ENCODE assay signal across 8 cellular contexts in genomic region chr10:35208536-35208935, GRCh38.
DNase-seq lines count a peak whose midpoint lies in the region; ATAC-seq and TF ChIP-seq lines count a peak whose summit lies in the region.

No MANE protein-coding gene starts in this region.

- H3K27me3 Mint-ChIP-seq in memory B cell (no peaks in the 10 kb centered on the region), MCF 10A (ENCODE audit: insufficient read depth, unreplicated experiment) (no peaks in the 10 kb centered on the region)
- H3K27me3 Mint-ChIP-seq in naive thymus-derived CD8-positive, alpha-beta T cell: no peaks in the 10 kb centered on the region

- POLR2A ChIA-PET in naive thymus-derived CD8-positive, alpha-beta T cell (lab: Charles Lee): no interaction called here
- POLR2A ChIA-PET in MCF 10A (lab: Yijun Ruan, JAX): interaction anchor here (2.3 kb wide), 1 partner anchor 12 kb away, joined by 5 read pairs; no protein-coding TSS in a partner anchor

- H3K4me3 ChIP-seq in MM.1S (ENCODE audit: low read length): no peak overlapping the region

- no peak overlapping the region for H3K9ac ChIP-seq in MM.1S (ENCODE audit: low read length)

- H3K4me2 ChIP-seq in MM.1S (ENCODE audit: low read depth, low read length): peak overlapping the region; percentile 39; the same call in 1 of the 2 replicates

- DNase-seq in MM.1S: peak; percentile 73
- DNase-seq in memory B cell (ENCODE audit: low spot score in 2 of 2): no peak
- DNase-seq in naive thymus-derived CD8-positive, alpha-beta T cell: no peak
- DNase-seq in mucosa of gallbladder (ENCODE audit: low spot score): no peak
- DNase-seq in NCI-H1694 (lab: John Stamatoyannopoulos, UW): no peak
- DNase-seq in MCF 10A (ENCODE audit: unreplicated experiment): no peak

- H3K9me2 ChIP-seq in MM.1S (replicated peaks; ENCODE audit: insufficient read depth, low read length): no peaks in the 10 kb centered on the region

- intact Hi-C loops in MCF 10A (cut with micrococcal nuclease): no loop called here

- no peaks in the 10 kb centered on the region for H3K36me3 ChIP-seq in MM.1S (replicated peaks; ENCODE audit: insufficient read depth, low read length)

- H3K27ac Mint-ChIP-seq in memory B cell (peak overlapping the region; percentile 24), MCF 10A (ENCODE audit: low read depth, unreplicated experiment) (no peak overlapping the region)
- H3K27ac Mint-ChIP-seq in naive thymus-derived CD8-positive, alpha-beta T cell: peak overlapping the region in 4 of 10 donors; percentile 18 to 56 (median 32)

- no peaks in the 10 kb centered on the region for H4K20me1 ChIP-seq in MM.1S (ENCODE audit: insufficient read depth, low read length)

- no peaks in the 10 kb centered on the region for H3K79me2 ChIP-seq in MM.1S (ENCODE audit: low read length)

- ATAC-seq in GM18867 (IDR thresholded peaks at IDR 0.05; ENCODE audit: unreplicated experiment) (peak; percentile 90), GM21619 (IDR thresholded peaks at IDR 0.05; ENCODE audit: unreplicated experiment) (peak; percentile 83), memory B cell (ENCODE audit: low read depth) (no peak)
- no peak for ATAC-seq in naive thymus-derived CD8-positive, alpha-beta T cell

- H3K4me1 Mint-ChIP-seq in memory B cell: peaks cover 3% of the 10 kb centered on the region
- peaks cover 0 to 18% (median 0%) of the 10 kb centered on the region in 4 donors for H3K4me1 Mint-ChIP-seq in naive thymus-derived CD8-positive, alpha-beta T cell
- no peaks in the 10 kb centered on the region for H3K4me1 Mint-ChIP-seq in MCF 10A (ENCODE audit: insufficient read depth, unreplicated experiment)

- CTCF ChIA-PET in MCF 10A (lab: Yijun Ruan, JAX): interaction anchor here (2.1 kb wide), 1 partner anchor 88 kb away, joined by 6 read pairs; no protein-coding TSS in a partner anchor

- H3K27me3 ChIP-seq in MM.1S (replicated peaks; ENCODE audit: insufficient read depth, low read length): peaks cover 13% of the 10 kb centered on the region

- no TSS peak for BruUV-seq in MCF 10A (replicated peaks; lab: Mats Ljungman, UMichigan)

- no peak overlapping the region for H3K27ac ChIP-seq in MM.1S (ENCODE audit: low read length)

- peaks cover 2% of the 10 kb centered on the region for H3K36me3 Mint-ChIP-seq in memory B cell
- peaks cover 0 to 26% (median 3%) of the 10 kb centered on the region in 3 donors for H3K36me3 Mint-ChIP-seq in naive thymus-derived CD8-positive, alpha-beta T cell
- peaks cover 20% of the 10 kb centered on the region for H3K36me3 Mint-ChIP-seq in MCF 10A (ENCODE audit: insufficient read depth, unreplicated experiment)

- H2AFZ ChIP-seq in MM.1S (ENCODE audit: low read length): no peak overlapping the region

- TF ChIP-seq CTCF in MM.1S (IDR thresholded peaks at IDR 0.05; ENCODE audit: low read length): no peak
- TF ChIP-seq CTCF in MCF 10A (IDR thresholded peaks at IDR 0.05; ENCODE audit: unreplicated experiment): no peak

- H3K9me3 ChIP-seq in MM.1S (replicated peaks; ENCODE audit: insufficient read depth, low read length): no peaks in the 10 kb centered on the region

- 0 out of 2 replicates have a peak, but pooled peaks cover 5% of the 10 kb centered on the region for H3F3A ChIP-seq in MM.1S (ENCODE audit: insufficient read depth, low read length)

- H3K4me3 Mint-ChIP-seq in memory B cell (no peak overlapping the region), MCF 10A (ENCODE audit: unreplicated experiment) (no peak overlapping the region)
- H3K4me3 Mint-ChIP-seq in naive thymus-derived CD8-positive, alpha-beta T cell: peak overlapping the region in 1 of 10 donors; percentile 2

- H3K9me3 Mint-ChIP-seq in memory B cell (no peaks in the 10 kb centered on the region), MCF 10A (ENCODE audit: unreplicated experiment) (no peaks in the 10 kb centered on the region)
- no peaks in the 10 kb centered on the region for H3K9me3 Mint-ChIP-seq in naive thymus-derived CD8-positive, alpha-beta T cell

- peaks cover 10% of the 10 kb centered on the region for H3K4me1 ChIP-seq in MM.1S (ENCODE audit: low read length)

Comparison
In these comparisons a context has a peak if more than half of its experiments do, and no peak if none do; other contexts are left out.
1. ATAC-seq: peak in GM18867 (single experiment) and GM21619 (single experiment); none in memory B cell (single experiment) and naive thymus-derived CD8-positive, alpha-beta T cell (0 of 2).